In the genomic region with DNA sequence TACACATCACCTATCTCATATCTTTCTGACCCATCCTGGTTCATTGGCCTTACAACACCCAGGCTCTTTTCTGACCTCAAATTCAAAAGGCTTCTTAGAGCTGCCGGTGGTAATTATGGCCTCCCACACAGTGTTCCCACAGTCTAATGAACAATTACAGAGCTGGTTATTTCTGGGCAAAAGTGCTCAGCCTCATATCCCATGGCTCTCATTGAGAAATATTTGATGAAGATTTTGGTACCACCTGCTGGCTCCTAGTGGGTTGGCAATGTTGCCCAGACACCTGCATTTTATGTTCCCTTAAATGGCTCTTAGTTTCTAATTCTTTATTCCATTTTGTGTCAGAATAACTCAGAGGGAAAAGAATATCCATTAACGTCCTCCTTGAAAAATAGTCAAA, we compare ENCODE assay signal across 2 cellular contexts.
TF ChIP-seq lines count a peak whose summit lies in the region.

No MANE protein-coding gene starts in this region.

TF ChIP-seq in HCT116, 20 proteins besides CTCF, POLR2A, EP300 and RAD21:
- TF ChIP-seq EGR1 (IDR thresholded peaks at IDR 0.05; ENCODE audit: low read depth) (no peak), YY1 (IDR thresholded peaks at IDR 0.05; ENCODE audit: extremely low read depth, insufficient replicate concordance, low read depth, low read length) (no peak), ELF1 (IDR thresholded peaks at IDR 0.05; ENCODE audit: borderline replicate concordance, low read depth) (no peak), EZH2phosphoT487 (IDR thresholded peaks at IDR 0.05; ENCODE audit: borderline replicate concordance) (no peak), EZH2 (IDR thresholded peaks at IDR 0.05) (no peak), SIN3A (IDR thresholded peaks at IDR 0.05; ENCODE audit: low read depth) (no peak), TCF7L2 (IDR thresholded peaks at IDR 0.05; ENCODE audit: borderline replicate concordance, extremely low read depth, insufficient read depth, insufficient read length) (no peak), FOSL1 (IDR thresholded peaks at IDR 0.05; ENCODE audit: low read depth) (no peak), SP1 (IDR thresholded peaks at IDR 0.05; ENCODE audit: low read depth) (no peak), POLR2AphosphoS5 (IDR thresholded peaks at IDR 0.05; ENCODE audit: low read depth, low read length) (no peak), ZFX (IDR thresholded peaks at IDR 0.05) (no peak)
- TF ChIP-seq, protein P1, sequence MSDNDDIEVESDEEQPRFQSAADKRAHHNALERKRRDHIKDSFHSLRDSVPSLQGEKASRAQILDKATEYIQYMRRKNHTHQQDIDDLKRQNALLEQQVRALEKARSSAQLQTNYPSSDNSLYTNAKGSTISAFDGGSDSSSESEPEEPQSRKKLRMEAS (IDR thresholded peaks at IDR 0.05), result no peak
- TF ChIP-seq, protein P2, sequence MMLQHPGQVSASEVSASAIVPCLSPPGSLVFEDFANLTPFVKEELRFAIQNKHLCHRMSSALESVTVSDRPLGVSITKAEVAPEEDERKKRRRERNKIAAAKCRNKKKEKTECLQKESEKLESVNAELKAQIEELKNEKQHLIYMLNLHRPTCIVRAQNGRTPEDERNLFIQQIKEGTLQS (IDR thresholded peaks at IDR 0.05), result no peak

TF ChIP-seq in HepG2, 621 proteins besides CTCF, POLR2A, EP300 and RAD21:
- no peak for TF ChIP-seq ARID2 (CRISPR knock-in tag; IDR thresholded peaks at IDR 0.05; ENCODE audit: borderline replicate concordance)
- TF ChIP-seq STAG1 (CRISPR knock-in tag; IDR thresholded peaks at IDR 0.05), result peak; percentile 21; the same call in 1 of the 2 replicates
